In genomic region chr20:37976862-37977261, GRCh38 we compare ENCODE assay signal across 1 cellular context.
TF ChIP-seq lines count a peak whose summit lies in the region.

No MANE protein-coding gene starts in this region.

TF ChIP-seq in HepG2, 621 proteins besides CTCF, POLR2A, EP300 and RAD21:
- TF ChIP-seq ZBTB39 (CRISPR knock-in tag; IDR thresholded peaks at IDR 0.05) (no peak), ZNF652 (CRISPR knock-in tag; IDR thresholded peaks at IDR 0.05; ENCODE audit: borderline replicate concordance, low read depth) (peak; percentile 71), KMT2B (CRISPR knock-in tag; IDR thresholded peaks at IDR 0.05) (no peak)
